12 cellular contexts compared by ENCODE assay signal in genomic region chr19:43764684-43765083, GRCh38. TPM values are rescaled to one million over a fixed set of nuclear protein-coding genes. Genes with fewer than 3 reads are reported as not detected.
DNase-seq lines count a peak whose midpoint lies in the region; ATAC-seq and TF ChIP-seq lines count a peak whose summit lies in the region.
"Not testable (repeated sequence)": the region's sequence is repeated elsewhere in the genome, so short reads cannot be mapped to it uniquely, and the experiment has no call there.
"Had no signal": no experiment of that assay in that cellular context is flagged by ENCODE, and none has a peak within 500 bp of the region (broad histone marks: within the 10 kb centered on the region; RNA-seq: fewer than 3 reads in every experiment).

No MANE protein-coding gene starts in this region.

- H3K27ac ChIP-seq in CD8-positive, alpha-beta memory T cell (ENCODE audit: low read depth, low read length): peak overlapping the region; percentile 57
- H3K27ac ChIP-seq in MM.1S (ENCODE audit: low read length) (peak overlapping the region; percentile 97), hepatocyte (peak overlapping the region; percentile 57), trophoblast cell (ENCODE audit: low read depth, low read length) (peak overlapping the region; percentile 93), tibial nerve (peak overlapping the region in 3 of 4 donors; percentile 55 to 74 (median 61))
- H3K27ac ChIP-seq in effector memory CD4-positive, alpha-beta T cell (ENCODE audit: insufficient read depth, low read length, poor library complexity, severe bottlenecking): peak overlapping the region; percentile 74

- TF ChIP-seq CTCF in MM.1S (IDR thresholded peaks at IDR 0.05; ENCODE audit: low read length); activated B cell treated with CpG ODN at 0.5 μM for 24 hours (IDR thresholded peaks at IDR 0.05); hepatocyte (IDR thresholded peaks at IDR 0.05; ENCODE audit: poor library complexity); tibial nerve (IDR thresholded peaks at IDR 0.05): not testable (repeated sequence)

- H3K18ac ChIP-seq in trophoblast cell (ENCODE audit: low read length): peak overlapping the region; percentile 73

- not testable (repeated sequence) for TF ChIP-seq POLR2A in tibial nerve (IDR thresholded peaks at IDR 0.05)

- peak overlapping the region; percentile 71 for H3K9ac ChIP-seq in MM.1S (ENCODE audit: low read length)
- H3K9ac ChIP-seq in trophoblast cell (ENCODE audit: low read length): not testable (repeated sequence)

- H3K27ac Mint-ChIP-seq in CD8-positive, alpha-beta memory T cell: peak overlapping the region; percentile 84 to 99 (median 90)
- peak overlapping the region; percentile 94 for H3K27ac Mint-ChIP-seq in activated B cell treated with CpG ODN at 0.5 μM for 24 hours
- H3K27ac Mint-ChIP-seq in activated naive CD8-positive, alpha-beta T cell treated with anti-CD3 and anti-CD28 coated beads for 36 hours: peak overlapping the region; percentile 94

- H3F3A ChIP-seq in MM.1S (ENCODE audit: insufficient read depth, low read length): peaks cover 19% of the 10 kb centered on the region

- peak overlapping the region; percentile 27 for H4K12ac ChIP-seq in trophoblast cell (ENCODE audit: low read depth, low read length)

- CTCF ChIA-PET in CD8-positive, alpha-beta memory T cell (lab: Charles Lee): interaction anchor here (1.0 to 4.5 kb wide), 7 partner anchors 12 to 170 kb away, joined by 3 to 27 read pairs (median 10); partner anchors contain the start of genes KCNN4, PLAUR and SMG9
- CTCF ChIA-PET in activated B cell treated with CpG ODN at 0.5 μM for 24 hours (lab: Charles Lee): interaction anchor here (2.7 to 6.0 kb wide), 4 partner anchors 11 to 20 kb away, joined by 11 to 50 read pairs (median 42); partner anchors contain the start of gene SMG9

- not testable (repeated sequence) for H3K23ac ChIP-seq in trophoblast cell (ENCODE audit: low read length)

- H3K4me1 Mint-ChIP-seq in CD8-positive, alpha-beta memory T cell: peaks cover 35 to 42% (median 36%) of the 10 kb centered on the region in 3 donors
- peaks cover 70% of the 10 kb centered on the region for H3K4me1 Mint-ChIP-seq in activated B cell treated with CpG ODN at 0.5 μM for 24 hours
- H3K4me1 Mint-ChIP-seq in activated naive CD8-positive, alpha-beta T cell treated with anti-CD3 and anti-CD28 coated beads for 36 hours: peaks cover 65% of the 10 kb centered on the region

- not testable (repeated sequence) for DNase-seq in CD8-positive, alpha-beta memory T cell; MM.1S; activated B cell treated with CpG ODN at 0.5 μM for 24 hours; activated naive CD8-positive, alpha-beta T cell treated with anti-CD3 and anti-CD28 coated beads for 36 hours; effector memory CD4-positive, alpha-beta T cell; hepatocyte (ENCODE audit: low spot score); trophoblast cell; tibial nerve (ENCODE audit: low spot score in 2 of 2)

- H3K9me3 ChIP-seq in CD8-positive, alpha-beta memory T cell (ENCODE audit: low read length); MM.1S (replicated peaks; ENCODE audit: insufficient read depth, low read length); effector memory CD4-positive, alpha-beta T cell (ENCODE audit: control insufficient read depth, low read length); hepatocyte (ENCODE audit: low read depth); trophoblast cell (ENCODE audit: insufficient read depth, low read depth, low read length); tibial nerve: not testable (repeated sequence)

- H3K9me3 Mint-ChIP-seq in CD8-positive, alpha-beta memory T cell; activated B cell treated with CpG ODN at 0.5 μM for 24 hours; activated naive CD8-positive, alpha-beta T cell treated with anti-CD3 and anti-CD28 coated beads for 36 hours: not testable (repeated sequence)

- TF ChIP-seq EP300 in tibial nerve (IDR thresholded peaks at IDR 0.05): not testable (repeated sequence)

- 74% methylated on average over 8 of the region's 8 CpGs for WGBS in hepatocyte (ENCODE audit: low lambda C conversion rate, missing lambda C conversion rate)
- WGBS in trophoblast cell (ENCODE audit: extremely low coverage, insufficient coverage, insufficient read length): no CpG with 5 or more reads among the region's 8 CpGs
- WGBS in tibial nerve, 2 donors: 74 to 78% methylated on average over 8 of the region's 8 CpGs

- not testable (repeated sequence) for H3K9me2 ChIP-seq in MM.1S (replicated peaks; ENCODE audit: insufficient read depth, low read length); hepatocyte (replicated peaks; ENCODE audit: insufficient read depth)

- peaks cover 35% of the 10 kb centered on the region for H3K4me1 ChIP-seq in CD8-positive, alpha-beta memory T cell (ENCODE audit: insufficient read depth, low read length)
- H3K4me1 ChIP-seq in MM.1S (ENCODE audit: low read length) (peaks cover 32% of the 10 kb centered on the region), trophoblast cell (ENCODE audit: control insufficient read depth in 1 of 2, insufficient read depth in 2 of 2, low read length in 2 of 2) (peaks cover 18 to 19% of the 10 kb centered on the region in 2 experiments), tibial nerve (peaks cover 0 to 35% (median 21%) of the 10 kb centered on the region in 4 donors)
- peaks cover 29% of the 10 kb centered on the region for H3K4me1 ChIP-seq in effector memory CD4-positive, alpha-beta T cell (ENCODE audit: control insufficient read depth, insufficient read depth, low read length, poor library complexity, severe bottlenecking)
- H3K4me1 ChIP-seq in hepatocyte (ENCODE audit: insufficient read depth): not testable (repeated sequence)

- peaks cover 0 to 20% (median 1%) of the 10 kb centered on the region in 3 donors for H3K36me3 Mint-ChIP-seq in CD8-positive, alpha-beta memory T cell
- H3K36me3 Mint-ChIP-seq in activated B cell treated with CpG ODN at 0.5 μM for 24 hours (ENCODE audit: low read depth): peaks cover 49% of the 10 kb centered on the region
- H3K36me3 Mint-ChIP-seq in activated naive CD8-positive, alpha-beta T cell treated with anti-CD3 and anti-CD28 coated beads for 36 hours: peaks cover 55% of the 10 kb centered on the region

- H3K4ac ChIP-seq in trophoblast cell (ENCODE audit: low read depth, low read length): not testable (repeated sequence)

- intact Hi-C loops in activated B cell treated with CpG ODN at 0.5 μM for 24 hours (cut with micrococcal nuclease): loop anchor here (1.0 kb wide), 2 partner anchors 10 to 19 kb away; partner anchors contain the start of gene SMG9

- peak overlapping the region; percentile 88 for H2BK12ac ChIP-seq in trophoblast cell (ENCODE audit: low read length)

- not testable (repeated sequence) for H3K79me2 ChIP-seq in MM.1S (ENCODE audit: low read length); hepatocyte; trophoblast cell (ENCODE audit: control insufficient read depth, insufficient read depth, low read length, poor library complexity)

- peak overlapping the region in 6 of 7 donors; percentile 49 to 83 (median 60) for H3K4me3 Mint-ChIP-seq in CD8-positive, alpha-beta memory T cell
- not testable (repeated sequence) for H3K4me3 Mint-ChIP-seq in activated B cell treated with CpG ODN at 0.5 μM for 24 hours
- peak overlapping the region; percentile 13 for H3K4me3 Mint-ChIP-seq in activated naive CD8-positive, alpha-beta T cell treated with anti-CD3 and anti-CD28 coated beads for 36 hours

- peak overlapping the region; percentile 73 for H2BK120ac ChIP-seq in trophoblast cell (ENCODE audit: insufficient read depth, low read length, poor library complexity)

- not testable (repeated sequence) for H3K27me3 ChIP-seq in CD8-positive, alpha-beta memory T cell (ENCODE audit: insufficient read depth, low read length, poor library complexity, severe bottlenecking); MM.1S (replicated peaks; ENCODE audit: insufficient read depth, low read length); effector memory CD4-positive, alpha-beta T cell (replicated peaks; ENCODE audit: control insufficient read depth, insufficient read depth, low read length, poor library complexity, severe bottlenecking); hepatocyte; trophoblast cell (ENCODE audit: insufficient read depth, low read length); tibial nerve

- ATAC-seq in activated B cell treated with CpG ODN at 0.5 μM for 24 hours (ENCODE audit: low read depth): not testable (repeated sequence)

- not testable (repeated sequence) for H4K20me1 ChIP-seq in MM.1S (ENCODE audit: insufficient read depth, low read length); hepatocyte (ENCODE audit: insufficient read depth, poor library complexity, severe bottlenecking)

- H2AFZ ChIP-seq in MM.1S (ENCODE audit: low read length): peak overlapping the region; percentile 29
- H2AFZ ChIP-seq in hepatocyte: not testable (repeated sequence)
- peak overlapping the region; percentile 37 for H2AFZ ChIP-seq in trophoblast cell (ENCODE audit: insufficient read depth, low read length, poor library complexity)

- peaks cover 14% of the 10 kb centered on the region for H3K36me3 ChIP-seq in CD8-positive, alpha-beta memory T cell (ENCODE audit: insufficient read depth, low read length)
- not testable (repeated sequence) for H3K36me3 ChIP-seq in MM.1S (replicated peaks; ENCODE audit: insufficient read depth, low read length); hepatocyte (replicated peaks; ENCODE audit: insufficient read depth, low read depth); trophoblast cell (ENCODE audit: control insufficient read depth in 1 of 2, insufficient read depth in 2 of 2, low read length in 2 of 2); tibial nerve
- peaks cover 11% of the 10 kb centered on the region for H3K36me3 ChIP-seq in effector memory CD4-positive, alpha-beta T cell (ENCODE audit: control insufficient read depth, insufficient read depth, low read length)

- H4K8ac ChIP-seq in trophoblast cell (ENCODE audit: low read depth, low read length): peak overlapping the region; percentile 89

- H3K4me3 ChIP-seq in CD8-positive, alpha-beta memory T cell (ENCODE audit: low read length): peak overlapping the region; percentile 27
- H3K4me3 ChIP-seq in MM.1S (ENCODE audit: low read length): 0 out of 2 replicates have a peak overlapping the region, but pooled peaks have one; percentile 4
- H3K4me3 ChIP-seq in effector memory CD4-positive, alpha-beta T cell (ENCODE audit: insufficient read depth, low read depth, low read length, poor library complexity, severe bottlenecking); hepatocyte; trophoblast cell (ENCODE audit: low read depth, low read length); tibial nerve: not testable (repeated sequence)

- POLR2A ChIA-PET in CD8-positive, alpha-beta memory T cell (lab: Charles Lee): interaction anchor here (1.0 to 1.6 kb wide), 2 partner anchors 10 to 96 kb away, joined by 4 to 19 read pairs; partner anchors contain the start of gene SMG9
- POLR2A ChIA-PET in activated B cell treated with CpG ODN at 0.5 μM for 24 hours (lab: Charles Lee): interaction anchor here (1.2 to 24.7 kb wide), 5 partner anchors 12 to 169 kb away, joined by 5 to 661 read pairs (median 28); partner anchors contain the start of genes IRGQ, KCNN4 and SMG9

- peaks cover 18% of the 10 kb centered on the region for H3K79me1 ChIP-seq in trophoblast cell (ENCODE audit: low read length)

- peak overlapping the region; percentile 91 for H2BK5ac ChIP-seq in trophoblast cell (ENCODE audit: low read depth, low read length, poor library complexity)

- peak overlapping the region; percentile 84 for H3K14ac ChIP-seq in trophoblast cell (ENCODE audit: low read length)

- H3K27me3 Mint-ChIP-seq in CD8-positive, alpha-beta memory T cell; activated B cell treated with CpG ODN at 0.5 μM for 24 hours; activated naive CD8-positive, alpha-beta T cell treated with anti-CD3 and anti-CD28 coated beads for 36 hours: not testable (repeated sequence)

- not testable (repeated sequence) for H2AK5ac ChIP-seq in trophoblast cell (ENCODE audit: low read length)

- H3K4me2 ChIP-seq in MM.1S (ENCODE audit: low read depth, low read length) (peak overlapping the region; percentile 86; the same call in 1 of the 2 replicates), trophoblast cell (ENCODE audit: low read length) (peak overlapping the region; percentile 28)
- not testable (repeated sequence) for H3K4me2 ChIP-seq in hepatocyte

- peak overlapping the region; percentile 86 for H4K91ac ChIP-seq in trophoblast cell (ENCODE audit: low read depth, low read length)

RNA-seq across cellular contexts. Expression of gene SMG9, which starts 9.9 kb away (rescaled TPM):
- 10 to 100 TPM; 85.8 to 91.3 TPM for total RNA-seq in CD8-positive, alpha-beta memory T cell
- polyA plus RNA-seq in CD8-positive, alpha-beta memory T cell: 11.0 TPM
- total RNA-seq in activated B cell treated with CpG ODN at 0.5 μM for 24 hours: 91.2 and 105 TPM in 2 replicates
- total RNA-seq in activated naive CD8-positive, alpha-beta T cell treated with anti-CD3 and anti-CD28 coated beads for 36 hours: 10 to 100 TPM; 55.7 to 58.1 TPM
- total RNA-seq in hepatocyte: 9.5 and 16.1 TPM in 2 replicates
- 34.9 and 39.7 TPM in 2 replicates for polyA plus RNA-seq in hepatocyte
- 29.5 and 29.9 TPM in 2 replicates for polyA plus RNA-seq in trophoblast cell (2013)
- 10 to 100 TPM; 14.6 to 49.8 (median 28.0) TPM for total RNA-seq in tibial nerve

RNA-seq across cellular contexts. Expression of gene KCNN4, which starts 16.1 kb away (rescaled TPM):
- 10 to 100 TPM; 93.8 to 97.6 TPM for total RNA-seq in CD8-positive, alpha-beta memory T cell
- 8.3 TPM for polyA plus RNA-seq in CD8-positive, alpha-beta memory T cell
- total RNA-seq in activated B cell treated with CpG ODN at 0.5 μM for 24 hours: 137 and 154 TPM in 2 replicates
- 10 to 100 TPM; 38.9 to 41.5 TPM for total RNA-seq in activated naive CD8-positive, alpha-beta T cell treated with anti-CD3 and anti-CD28 coated beads for 36 hours
- total RNA-seq in hepatocyte: 2.8 and 3.6 TPM in 2 replicates
- polyA plus RNA-seq in hepatocyte: 5.4 and 8.3 TPM in 2 replicates
- polyA plus RNA-seq in trophoblast cell (2013): 46.3 and 48.1 TPM in 2 replicates
- 10 to 100 TPM in 1 of 4 donors, 1 to 10 TPM in 3; 4.6 to 18.3 (median 6.8) TPM for total RNA-seq in tibial nerve
- total RNA-seq: lung microvascular endothelial cell had no signal

RNA-seq across cellular contexts. Expression of gene LYPD5, which starts 37.6 kb away (rescaled TPM):
- under 1 TPM; 0.68 to 0.80 TPM for total RNA-seq in CD8-positive, alpha-beta memory T cell
- polyA plus RNA-seq in CD8-positive, alpha-beta memory T cell: not detected
- total RNA-seq in activated B cell treated with CpG ODN at 0.5 μM for 24 hours (0.44 TPM in 1 of 2 replicates, not detected in the other), hepatocyte (0.20 and 1.8 TPM in 2 replicates), tibial nerve (1 to 10 TPM in 1 of 4 donors, under 1 TPM in 3; 0.39 to 2.1 (median 0.53) TPM)
- 1 to 10 TPM; 1.6 TPM for total RNA-seq in activated naive CD8-positive, alpha-beta T cell treated with anti-CD3 and anti-CD28 coated beads for 36 hours
- 1.6 and 1.9 TPM in 2 replicates for polyA plus RNA-seq in hepatocyte
- polyA plus RNA-seq in trophoblast cell (2013): 75.1 and 79.1 TPM in 2 replicates

RNA-seq across cellular contexts. Expression of gene IRGC, which starts 48.8 kb away (rescaled TPM):
- total RNA-seq in CD8-positive, alpha-beta memory T cell: not detected
- not detected for polyA plus RNA-seq in CD8-positive, alpha-beta memory T cell
- total RNA-seq in activated B cell treated with CpG ODN at 0.5 μM for 24 hours (not detected in 2 replicates), hepatocyte (not detected in 2 replicates), tibial nerve (not detected)
- not detected for total RNA-seq in activated naive CD8-positive, alpha-beta T cell treated with anti-CD3 and anti-CD28 coated beads for 36 hours
- not detected in 2 replicates for polyA plus RNA-seq in hepatocyte
- polyA plus RNA-seq in trophoblast cell (2013): not detected in 2 replicates
- total RNA-seq: gastrocnemius medialis, HT1080, lung microvascular endothelial cell, right lobe of liver had no signal
